ENCODE assay signal across 35 cellular contexts in the genomic region with DNA sequence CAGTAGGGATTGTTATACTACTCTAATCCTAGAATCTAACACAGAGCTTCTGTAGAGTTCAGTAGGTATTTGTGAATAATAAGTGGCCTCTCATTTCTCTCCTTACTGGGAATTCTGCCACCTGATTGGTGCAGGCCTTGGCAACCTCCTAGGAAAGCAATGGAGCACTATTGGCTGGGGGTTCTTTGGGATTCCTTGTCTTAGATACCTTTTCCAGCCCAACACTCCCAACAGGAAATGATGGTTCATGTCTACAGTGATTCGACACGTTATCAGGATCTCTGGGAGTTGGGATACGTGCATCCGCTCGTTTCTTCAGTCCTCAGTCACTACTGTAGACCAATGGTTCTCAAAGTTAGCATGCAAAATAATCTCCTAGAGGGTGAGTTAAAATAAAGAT.
DNase-seq lines count a peak whose midpoint lies in the region; ATAC-seq, FAIRE-seq and TF ChIP-seq lines count a peak whose summit lies in the region.
"Had no signal": no experiment of that assay in that cellular context is flagged by ENCODE, and none has a peak within 500 bp of the region (broad histone marks: within the 10 kb centered on the region; RNA-seq: fewer than 3 reads in every experiment).

No MANE protein-coding gene starts in this region.

- H3K4me1 ChIP-seq in CD4-positive, alpha-beta memory T cell (ENCODE audit: insufficient read depth, low read length) = peaks cover 22% of the 10 kb centered on the region
- H3K4me1 ChIP-seq: BLaER1, breast epithelium had no signal

- CTCF ChIA-PET in CD4-positive, alpha-beta memory T cell (lab: Charles Lee; ENCODE audit: partially characterized antibody) = interaction anchor here (1.0 to 1.6 kb wide), 2 partner anchors 137 to 228 kb away, joined by 3 to 4 read pairs; partner anchors contain the start of gene CFAP54

- ATAC-seq in GM21737 (IDR thresholded peaks at IDR 0.05; ENCODE audit: unreplicated experiment) = no peak
- ATAC-seq: activated T-cell treated with anti-CD3 and anti-CD28 coated beads, Interleukin-2, amount 50 U/mL, for 4 hours; GM23338; heart right ventricle; left ventricle myocardium superior; Panc1; stimulated activated memory B cell treated with anti-CD40 and anti-IgM and Interleukin-4, amounts not matched to agents 10 μg/mL and 1 μg/mL and 100 μg/mL, for 72 hours had no signal

- H3K27me3 Mint-ChIP-seq in CD4-positive, alpha-beta memory T cell = no peaks in the 10 kb centered on the region
- H3K27me3 Mint-ChIP-seq in HFFc6 (ENCODE audit: insufficient read depth) = peaks cover 4% of the 10 kb centered on the region
- H3K27me3 Mint-ChIP-seq: stimulated activated memory B cell treated with anti-CD40 and anti-IgM and Interleukin-4, amounts not matched to agents 10 μg/mL and 1 μg/mL and 100 μg/mL, for 72 hours; type B pancreatic cell had no signal

- FAIRE-seq in bronchial epithelial cell (lab: Jason Lieb, UNC) = no peak
- FAIRE-seq: colon, kidney had no signal

- intact Hi-C loops in CD4-positive, alpha-beta memory T cell (cut with micrococcal nuclease) = no loop called here

- POLR2A ChIA-PET in CD4-positive, alpha-beta memory T cell (lab: Charles Lee; ENCODE audit: partially characterized antibody) = interaction anchor here (1.2 kb wide), 1 partner anchor 10 kb away, joined by 4 read pairs; no protein-coding TSS in a partner anchor

- peak overlapping the region in 5 of 7 donors; percentile 60 to 87 (median 80) for H3K27ac Mint-ChIP-seq in CD4-positive, alpha-beta memory T cell
- H3K27ac Mint-ChIP-seq in HFFc6 = peak overlapping the region; percentile 55; the same call in 1 of the 2 replicates
- H3K27ac Mint-ChIP-seq: GM23338, nephron progenitor cell, type B pancreatic cell had no signal

- no peak overlapping the region for H3K4me3 ChIP-seq in CD4-positive, alpha-beta memory T cell (ENCODE audit: low read length in 2 of 2)
- no peak overlapping the region for H3K4me3 ChIP-seq in bronchial epithelial cell (ENCODE audit: low read depth, low read length)
- H3K4me3 ChIP-seq: BLaER1, breast epithelium, esophagus squamous epithelium, GM23338, heart right ventricle, SJCRH30 had no signal

- peaks cover 32 to 61% of the 10 kb centered on the region in 2 donors for H3K36me3 Mint-ChIP-seq in CD4-positive, alpha-beta memory T cell
- peaks cover 48% of the 10 kb centered on the region for H3K36me3 Mint-ChIP-seq in HFFc6 (ENCODE audit: low read depth)

- peaks cover 0 to 2% (median 0%) of the 10 kb centered on the region in 8 donors for H3K9me3 Mint-ChIP-seq in CD4-positive, alpha-beta memory T cell
- no peaks in the 10 kb centered on the region for H3K9me3 Mint-ChIP-seq in HFFc6
- H3K9me3 Mint-ChIP-seq: activated T-cell treated with anti-CD3 and anti-CD28 coated beads, Interleukin-2, amount 50 U/mL, for 4 hours; GM23338; nephron progenitor cell; stimulated activated memory B cell treated with anti-CD40 and anti-IgM and Interleukin-4, amounts not matched to agents 10 μg/mL and 1 μg/mL and 100 μg/mL, for 72 hours; type B pancreatic cell had no signal

- no peak for DNase-seq in CD4-positive, alpha-beta memory T cell
- DNase-seq in HFFc6 (no peak), bronchial epithelial cell (ENCODE audit: low read depth) (peak; percentile 57), lung microvascular endothelial cell (ENCODE audit: low read depth in 2 of 2) (peak; percentile 24 to 68), NCI-H1694 treated with DMSO at 0.1 percent for 48 hours (lab: John Stamatoyannopoulos, UW) (no peak), SIG-M5 treated with dmso at 0.1 percent for 504 hours (lab: John Stamatoyannopoulos, UW; ENCODE audit: unreplicated experiment) (no peak)
- DNase-seq: activated CD4-positive, alpha-beta T cell treated with anti-CD3 and anti-CD28 coated beads for 48 hours; activated naive CD4-positive, alpha-beta T cell; activated T-cell treated with anti-CD3 and anti-CD28 coated beads, Interleukin-2, amount 50 U/mL, for 4 hours; anterior cingulate cortex; Calu3; DMS79 treated with DMSO at 0.1 percent for 48 hours; effector memory CD4-positive, alpha-beta T cell; esophagus squamous epithelium; foreskin melanocyte; GDM1; heart right ventricle; kidney; left ventricle myocardium superior; NCI-H446 treated with DMSO at 0.1 percent for 48 hours; NCI-H774; nephron progenitor cell; SJCRH30; stimulated activated CD4-positive, alpha-beta T cell treated with anti-CD3 and anti-CD28 coated beads, Interleukin-15, amount 100 ng/mL, for 24 hours; substantia nigra; T1000; WERI-Rb-1 had no signal

- TF ChIP-seq CTCF in HFFc6 (IDR thresholded peaks at IDR 0.05) = no peak
- no peak for TF ChIP-seq CTCF in bronchial epithelial cell (IDR thresholded peaks at IDR 0.05; ENCODE audit: insufficient read depth, low read length, severe bottlenecking)

- H3K27me3 ChIP-seq in CD4-positive, alpha-beta memory T cell (ENCODE audit: insufficient read depth, low read length) = no peaks in the 10 kb centered on the region
- H3K27me3 ChIP-seq in bronchial epithelial cell (ENCODE audit: control insufficient read depth, insufficient read depth, low read length) = no peaks in the 10 kb centered on the region
- H3K27me3 ChIP-seq: BLaER1, breast epithelium, esophagus squamous epithelium, heart right ventricle, SJCRH30 had no signal

- no peaks in the 10 kb centered on the region for H3K9me3 ChIP-seq in CD4-positive, alpha-beta memory T cell (ENCODE audit: control insufficient read depth in 1 of 2, low read length in 2 of 2)
- H3K9me3 ChIP-seq: BLaER1, breast epithelium, esophagus squamous epithelium, heart right ventricle, SJCRH30 had no signal

- no peak overlapping the region for H3K27ac ChIP-seq in CD4-positive, alpha-beta memory T cell (ENCODE audit: low read depth, low read length)
- H3K27ac ChIP-seq: BLaER1, SJCRH30, WERI-Rb-1 had no signal

- peaks cover 18 to 26% (median 21%) of the 10 kb centered on the region in 4 donors for H3K4me1 Mint-ChIP-seq in CD4-positive, alpha-beta memory T cell
- peaks cover 4% of the 10 kb centered on the region; the same call in 1 of the 2 replicates for H3K4me1 Mint-ChIP-seq in HFFc6 (ENCODE audit: low read depth)
- H3K4me1 Mint-ChIP-seq: nephron progenitor cell had no signal

- H3K4me3 Mint-ChIP-seq in CD4-positive, alpha-beta memory T cell = no peak overlapping the region
- no peak overlapping the region for H3K4me3 Mint-ChIP-seq in HFFc6
- H3K4me3 Mint-ChIP-seq: activated T-cell treated with anti-CD3 and anti-CD28 coated beads, Interleukin-2, amount 50 U/mL, for 4 hours; GM23338; nephron progenitor cell; stimulated activated memory B cell treated with anti-CD40 and anti-IgM and Interleukin-4, amounts not matched to agents 10 μg/mL and 1 μg/mL and 100 μg/mL, for 72 hours; type B pancreatic cell had no signal

- H3K36me3 ChIP-seq in CD4-positive, alpha-beta memory T cell (ENCODE audit: insufficient read depth, low read length) = peaks cover 8% of the 10 kb centered on the region
- peaks cover 4% of the 10 kb centered on the region for H3K36me3 ChIP-seq in bronchial epithelial cell (ENCODE audit: control insufficient read depth, insufficient read depth, low read length)
- H3K36me3 ChIP-seq: breast epithelium, WERI-Rb-1 had no signal

Comparison
In these comparisons a context has a peak if more than half of its experiments do, and no peak if none do; other contexts are left out.
1. DNase-seq: peak in bronchial epithelial cell (single experiment) and lung microvascular endothelial cell (2 of 2); none in CD4-positive, alpha-beta memory T cell (0 of 5), HFFc6 (single experiment), NCI-H1694 treated with DMSO at 0.1 percent for 48 hours (single experiment) and SIG-M5 treated with dmso at 0.1 percent for 504 hours (single experiment).